Comparison of ENCODE assay signal across 22 cellular contexts in genomic region chr9:81586786-81587185, GRCh38.
DNase-seq lines count a peak whose midpoint lies in the region; ATAC-seq, FAIRE-seq and TF ChIP-seq lines count a peak whose summit lies in the region.
"Had no signal": no experiment of that assay in that cellular context is flagged by ENCODE, and none has a peak within 500 bp of the region (broad histone marks: within the 10 kb centered on the region; RNA-seq: fewer than 3 reads in every experiment).

No MANE protein-coding gene starts in this region.

- FAIRE-seq in A549 (lab: Jason Lieb, UNC), result no peak
- FAIRE-seq in kidney (lab: Jason Lieb, UNC), result no peak
- FAIRE-seq: HTR-8/SVneo had no signal

- ATAC-seq in A549 (no peak), RWPE2 (ENCODE audit: low read depth) (no peak), thoracic aorta (ENCODE audit: insufficient number of reproducible peaks, low FRiP score, low read depth) (no peak), GM21723 (IDR thresholded peaks at IDR 0.05; ENCODE audit: unreplicated experiment) (no peak)

- no peaks in the 10 kb centered on the region for H3K27me3 ChIP-seq in RWPE2 (ENCODE audit: insufficient read depth, poor library complexity, severe bottlenecking)
- no peaks in the 10 kb centered on the region for H3K27me3 ChIP-seq in thoracic aorta (replicated peaks; ENCODE audit: insufficient read depth)
- H3K27me3 ChIP-seq: BLaER1, Peyer's patch had no signal

- WGBS in A549 (ENCODE audit: missing lambda C conversion rate), result 79% methylated on average over 1 of the region's 1 CpG

- peaks cover 68% of the 10 kb centered on the region for H3K36me3 Mint-ChIP-seq in endothelial cell (ENCODE audit: low read depth, unreplicated experiment)
- H3K36me3 Mint-ChIP-seq: CD4-positive, CD25-positive, alpha-beta regulatory T cell had no signal

- H3K27ac ChIP-seq in A549 (peak overlapping the region; percentile 83 to 90), RWPE2 (ENCODE audit: poor library complexity, severe bottlenecking) (peak overlapping the region; percentile 89), thoracic aorta (peak overlapping the region; percentile 78 to 85), kidney (ENCODE audit: low read depth in 2 of 2, low read length in 2 of 2) (no peak overlapping the region)
- H3K27ac ChIP-seq: BLaER1, GM23248, SK-N-MC had no signal

- DNase-seq in A549 (ENCODE audit: low read depth in 1 of 2, low spot score in 1 of 2), result no peak
- DNase-seq in RWPE2 (ENCODE audit: low spot score), result no peak
- no peak for DNase-seq in endothelial cell (ENCODE audit: low spot score)
- no peak for DNase-seq in thoracic aorta (ENCODE audit: low spot score)
- no peak for DNase-seq in HuH-7.5 (ENCODE audit: low spot score)
- DNase-seq in kidney, result no peak
- no peak for DNase-seq in GM03348 (ENCODE audit: low spot score)
- DNase-seq: CD4-positive, CD25-positive, alpha-beta regulatory T cell; GM23248; H7; Karpas-422; NCI-H1436 treated with DMSO at 0.1 percent for 48 hours; NCI-H187 treated with DMSO at 0.1 percent for 48 hours; NCI-H2107; NCI-H446; NCI-H526 treated with DMSO at 0.1 percent for 48 hours; SIG-M5 had no signal

- CTCF ChIA-PET in A549 (lab: Yijun Ruan, JAX), result no interaction called here

- H3K4me3 Mint-ChIP-seq in endothelial cell (ENCODE audit: unreplicated experiment), result no peak overlapping the region
- H3K4me3 Mint-ChIP-seq: CD4-positive, CD25-positive, alpha-beta regulatory T cell had no signal

- H3K4me1 ChIP-seq in A549 (peaks cover 45% of the 10 kb centered on the region), RWPE2 (ENCODE audit: insufficient read depth, poor library complexity, severe bottlenecking) (peaks cover 23% of the 10 kb centered on the region), thoracic aorta (ENCODE audit: control insufficient read depth in 1 of 2, low read depth in 2 of 2) (peaks cover 27 to 86% of the 10 kb centered on the region in 2 donors), kidney (ENCODE audit: control insufficient read depth in 1 of 2, insufficient read depth in 1 of 2, low read depth in 1 of 2, low read length in 2 of 2) (peaks cover 0 to 7% of the 10 kb centered on the region in 2 donors)

- no peak for TF ChIP-seq EP300 in A549 (IDR thresholded peaks at IDR 0.05)

- POLR2A ChIA-PET in A549 (lab: Yijun Ruan, JAX), result no interaction called here

- H3K36me3 ChIP-seq in RWPE2 (ENCODE audit: low read depth), result peaks cover 48% of the 10 kb centered on the region
- no peaks in the 10 kb centered on the region for H3K36me3 ChIP-seq in thoracic aorta
- peaks cover 0 to 2% of the 10 kb centered on the region in 2 donors for H3K36me3 ChIP-seq in kidney (ENCODE audit: control insufficient read depth in 1 of 2, insufficient read depth in 2 of 2, low read length in 2 of 2)

- no peak for TF ChIP-seq RAD21 in A549 (conservative IDR thresholded peaks at IDR 0.05 in 1 of 2, IDR thresholded peaks at IDR 0.05 in 1 of 2)

- H3K4me3 ChIP-seq in A549 (peak overlapping the region; percentile 10; the same call in 1 of the 3 replicates), RWPE2 (ENCODE audit: severe bottlenecking) (no peak overlapping the region), thoracic aorta (no peak overlapping the region), kidney (ENCODE audit: low read length in 2 of 2) (no peak overlapping the region)
- H3K4me3 ChIP-seq: BLaER1, GM23248, SK-N-MC had no signal

- H3K9me3 ChIP-seq in A549 (no peaks in the 10 kb centered on the region), RWPE2 (ENCODE audit: severe bottlenecking) (no peaks in the 10 kb centered on the region), thoracic aorta (no peaks in the 10 kb centered on the region), kidney (ENCODE audit: control insufficient read depth in 1 of 2, low read length in 2 of 2) (no peaks in the 10 kb centered on the region)
- H3K9me3 ChIP-seq: BLaER1, Peyer's patch had no signal

- peak overlapping the region; percentile 13 for H3K27ac Mint-ChIP-seq in endothelial cell (ENCODE audit: unreplicated experiment)
- H3K27ac Mint-ChIP-seq: CD4-positive, CD25-positive, alpha-beta regulatory T cell had no signal

- intact Hi-C loops in kidney (cut with DNase I), result no loop called here

- peaks cover 33% of the 10 kb centered on the region for H3K4me1 Mint-ChIP-seq in endothelial cell (ENCODE audit: unreplicated experiment)
- H3K4me1 Mint-ChIP-seq: CD4-positive, CD25-positive, alpha-beta regulatory T cell had no signal

- no peaks in the 10 kb centered on the region for H3K9me3 Mint-ChIP-seq in endothelial cell (ENCODE audit: unreplicated experiment)

- H3K4me2 ChIP-seq in A549, result peak overlapping the region; percentile 75
- H3K4me2 ChIP-seq: BLaER1 had no signal

- TF ChIP-seq POLR2A in A549 (IDR thresholded peaks at IDR 0.05; ENCODE audit: low read length), result no peak

- TF ChIP-seq CTCF in A549 (IDR thresholded peaks at IDR 0.05), result no peak
- no peak for TF ChIP-seq CTCF in RWPE2 (IDR thresholded peaks at IDR 0.05; ENCODE audit: poor library complexity, severe bottlenecking)
- no peak for TF ChIP-seq CTCF in endothelial cell (IDR thresholded peaks at IDR 0.05; ENCODE audit: unreplicated experiment)
- TF ChIP-seq CTCF in thoracic aorta (IDR thresholded peaks at IDR 0.05), result no peak
- no peak for TF ChIP-seq CTCF in kidney (IDR thresholded peaks at IDR 0.05; ENCODE audit: borderline replicate concordance, extremely low read depth, insufficient read depth)

- H3K9ac ChIP-seq in kidney (ENCODE audit: low read length in 2 of 2), result no peak overlapping the region
- H3K9ac ChIP-seq: BLaER1, GM23248 had no signal

- H3K27me3 Mint-ChIP-seq in endothelial cell (ENCODE audit: unreplicated experiment), result peaks cover 6% of the 10 kb centered on the region
- H3K27me3 Mint-ChIP-seq: CD4-positive, CD25-positive, alpha-beta regulatory T cell had no signal

TF ChIP-seq in A549, 52 proteins besides CTCF, POLR2A, EP300 and RAD21:
- TF ChIP-seq JUNB (IDR thresholded peaks at IDR 0.05) (no peak), RNF2 (IDR thresholded peaks at IDR 0.05; ENCODE audit: borderline replicate concordance, low read depth) (no peak), MYC (IDR thresholded peaks at IDR 0.05; ENCODE audit: borderline replicate concordance, low read length) (no peak), MAFK (IDR thresholded peaks at IDR 0.05; ENCODE audit: partially characterized antibody) (peak; percentile 57), MAX (IDR thresholded peaks at IDR 0.05) (no peak), RFX5 (IDR thresholded peaks at IDR 0.05) (no peak), BHLHE40 (IDR thresholded peaks at IDR 0.05; ENCODE audit: low read depth, low read length) (no peak), SREBF2 (IDR thresholded peaks at IDR 0.05) (no peak), NFE2L2 (conservative IDR thresholded peaks at IDR 0.05; ENCODE audit: low read length) (peak; percentile 41; the same call in 1 of the 2 replicates)

Comparison
In these comparisons a context has a peak if more than half of its experiments do, and no peak if none do; other contexts are left out.
1. H3K27ac ChIP-seq: peak in A549 (2 of 2), RWPE2 (single experiment) and thoracic aorta (2 of 2); none in kidney (0 of 2).